In genomic region chr21:28063241-28063640, GRCh38 we compare ENCODE assay signal across 28 cellular contexts.
"Had no signal": no experiment of that assay in that cellular context is flagged by ENCODE, and none has a peak within 500 bp of the region (broad histone marks: within the 10 kb centered on the region; RNA-seq: fewer than 3 reads in every experiment).

No MANE protein-coding gene starts in this region.

- H3K36me3 ChIP-seq: adrenal gland, esophagus muscularis mucosa, gastrocnemius medialis, heart right ventricle had no signal

- H3K9me3 ChIP-seq: body of pancreas, esophagus muscularis mucosa, gastrocnemius medialis, heart right ventricle had no signal

- H3K27ac ChIP-seq: adrenal gland, body of pancreas, esophagus muscularis mucosa, foreskin keratinocyte, gastrocnemius medialis, heart right ventricle had no signal

- ATAC-seq: activated CD4-positive, alpha-beta T cell treated with anti-CD3 and anti-CD28 coated beads for 36 hours; activated CD8-positive, alpha-beta memory T cell treated with anti-CD3 and anti-CD28 coated beads, Interleukin-2, amount 10 ng/mL, durations not matched to agents 7 days and 5 days; activated CD8-positive, alpha-beta T cell treated with anti-CD3 and anti-CD28 coated beads, Interleukin-2, amount 10 ng/mL, durations not matched to agents 7 days and 5 days; activated naive CD8-positive, alpha-beta T cell treated with anti-CD3 and anti-CD28 coated beads, Interleukin-2, amount 50 U/mL, for 24 hours; body of pancreas; effector memory CD8-positive, alpha-beta T cell; foreskin keratinocyte; gastrocnemius medialis; heart right ventricle had no signal

- H3K27me3 ChIP-seq: adrenal gland, body of pancreas, esophagus muscularis mucosa, foreskin keratinocyte, gastrocnemius medialis, heart right ventricle had no signal

- H3K4me1 ChIP-seq: adrenal gland, body of pancreas had no signal

- H3K4me3 ChIP-seq: adrenal gland, body of pancreas, esophagus muscularis mucosa, gastrocnemius medialis, heart right ventricle had no signal

- DNase-seq: activated CD4-positive, alpha-beta memory T cell treated with anti-CD3 and anti-CD28 coated beads for 36 hours; activated CD4-positive, alpha-beta T cell treated with anti-CD3 and anti-CD28 coated beads for 36 hours; activated CD4-positive, alpha-beta T cell treated with anti-CD3 and anti-CD28 coated beads, Interleukin-2, amount 10 ng/mL, durations not matched to agents 24 days and 14 days; activated CD4-positive, CD25-positive, alpha-beta regulatory T cell; activated CD4-positive, CD25-positive, alpha-beta regulatory T cell treated with anti-CD3 and anti-CD28 coated beads, Interleukin-2, amount 50 U/mL, for 72 hours; activated CD8-positive, alpha-beta memory T cell treated with anti-CD3 and anti-CD28 coated beads, Interleukin-2, amount 10 ng/mL, durations not matched to agents 7 days and 5 days; activated CD8-positive, alpha-beta memory T cell treated with anti-CD3 and anti-CD28 coated beads, Interleukin-2, amount 50 U/mL, for 4 hours; activated CD8-positive, alpha-beta T cell treated with anti-CD3 and anti-CD28 coated beads, Interleukin-2, amount 10 ng/mL, durations not matched to agents 7 days and 5 days; activated effector memory CD4-positive, alpha-beta T cell treated with anti-CD3 and anti-CD28 coated beads, Interleukin-2, amount 50 U/mL, for 16 hours; activated naive CD4-positive, alpha-beta T cell treated with anti-CD3 and anti-CD28 coated beads for 36 hours; activated naive CD8-positive, alpha-beta T cell treated with anti-CD3 and anti-CD28 coated beads for 36 hours; activated naive CD8-positive, alpha-beta T cell treated with anti-CD3 and anti-CD28 coated beads, Interleukin-2, amount 50 U/mL, for 24 hours; activated T-cell treated with anti-CD3 and anti-CD28 coated beads, Interleukin-2, amount 50 U/mL, for 1 hour; activated T-cell treated with anti-CD3 and anti-CD28 coated beads, Interleukin-2, amount 50 U/mL, for 48 hours; adrenal gland; amygdala; aorta; body of pancreas; cortex of kidney; dermis blood vessel endothelial cell; effector CD4-positive, alpha-beta T cell; effector memory CD8-positive, alpha-beta T cell; erythroblast; foreskin keratinocyte; gastrocnemius medialis; heart right ventricle; T-helper 2 cell had no signal
